In genomic region chr12:121957831-121958515, GRCh38 we compare ENCODE assay signal across 19 cellular contexts.
"Had no signal": no experiment of that assay in that cellular context is flagged by ENCODE, and none has a peak within 500 bp of the region (broad histone marks: within the 10 kb centered on the region; RNA-seq: fewer than 3 reads in every experiment).

No MANE protein-coding gene starts in this region.

- H3K27ac Mint-ChIP-seq: activated CD4-positive, alpha-beta memory T cell treated with anti-CD3 and anti-CD28 coated beads for 36 hours; activated CD4-positive, alpha-beta T cell treated with anti-CD3 and anti-CD28 coated beads for 36 hours; activated CD8-positive, alpha-beta memory T cell treated with anti-CD3 and anti-CD28 coated beads, Interleukin-2, amount 10 ng/mL, durations not matched to agents 7 days and 5 days; activated T-cell treated with anti-CD3 and anti-CD28 coated beads, Interleukin-2, amount 50 U/mL, for 24 hours; stimulated activated naive CD8-positive, alpha-beta T cell treated with anti-CD3 and anti-CD28 coated beads, Interleukin-15, amount 100 ng/mL, for 72 hours; type B pancreatic cell had no signal

- ATAC-seq: activated CD4-positive, alpha-beta T cell treated with anti-CD3 and anti-CD28 coated beads for 36 hours; activated CD8-positive, alpha-beta memory T cell treated with anti-CD3 and anti-CD28 coated beads, Interleukin-2, amount 10 ng/mL, durations not matched to agents 7 days and 5 days; left colon; lower lobe of right lung; sciatic nerve; stimulated activated naive CD8-positive, alpha-beta T cell treated with anti-CD3 and anti-CD28 coated beads, Interleukin-15, amount 100 ng/mL, for 72 hours had no signal

- DNase-seq: activated CD4-positive, alpha-beta memory T cell treated with anti-CD3 and anti-CD28 coated beads for 36 hours; activated CD4-positive, alpha-beta T cell treated with anti-CD3 and anti-CD28 coated beads for 36 hours; activated CD8-positive, alpha-beta memory T cell treated with anti-CD3 and anti-CD28 coated beads, Interleukin-2, amount 10 ng/mL, durations not matched to agents 7 days and 5 days; activated effector memory CD4-positive, alpha-beta T cell treated with Interleukin-2 at 50 U/mL for 16 hours; activated naive CD4-positive, alpha-beta T cell treated with anti-CD3 and anti-CD28 coated beads, Interleukin-2, amount 50 U/mL, for 16 hours; activated T-cell treated with anti-CD3 and anti-CD28 coated beads, Interleukin-2, amount 50 U/mL, for 24 hours; dermis blood vessel endothelial cell; left colon; lower lobe of right lung; midbrain; stimulated activated CD4-positive, alpha-beta T cell treated with anti-CD3 and anti-CD28 coated beads, Interleukin-1b, Interleukin-23, amount 100 ng/mL, for 48 hours; stimulated activated naive CD8-positive, alpha-beta T cell treated with anti-CD3 and anti-CD28 coated beads, Interleukin-15, amount 100 ng/mL, for 72 hours had no signal

- H3K4me3 Mint-ChIP-seq: activated CD4-positive, alpha-beta memory T cell treated with anti-CD3 and anti-CD28 coated beads for 36 hours; activated CD4-positive, alpha-beta T cell treated with anti-CD3 and anti-CD28 coated beads for 36 hours; activated CD8-positive, alpha-beta memory T cell treated with anti-CD3 and anti-CD28 coated beads, Interleukin-2, amount 10 ng/mL, durations not matched to agents 7 days and 5 days; activated T-cell treated with anti-CD3 and anti-CD28 coated beads, Interleukin-2, amount 50 U/mL, for 24 hours; neural crest cell; stimulated activated naive CD8-positive, alpha-beta T cell treated with anti-CD3 and anti-CD28 coated beads, Interleukin-15, amount 100 ng/mL, for 72 hours; type B pancreatic cell had no signal

- H3K4me3 ChIP-seq: lower lobe of right lung had no signal

- H3K36me3 ChIP-seq: lower lobe of right lung had no signal

- H3K9me3 Mint-ChIP-seq: activated CD4-positive, alpha-beta memory T cell treated with anti-CD3 and anti-CD28 coated beads for 36 hours; activated T-cell treated with anti-CD3 and anti-CD28 coated beads, Interleukin-2, amount 50 U/mL, for 24 hours; neural crest cell; stimulated activated naive CD8-positive, alpha-beta T cell treated with anti-CD3 and anti-CD28 coated beads, Interleukin-15, amount 100 ng/mL, for 72 hours; type B pancreatic cell had no signal

- H3K4me1 Mint-ChIP-seq: activated CD4-positive, alpha-beta T cell treated with anti-CD3 and anti-CD28 coated beads for 36 hours; activated CD8-positive, alpha-beta memory T cell treated with anti-CD3 and anti-CD28 coated beads, Interleukin-2, amount 10 ng/mL, durations not matched to agents 7 days and 5 days; neural crest cell; stimulated activated naive CD8-positive, alpha-beta T cell treated with anti-CD3 and anti-CD28 coated beads, Interleukin-15, amount 100 ng/mL, for 72 hours had no signal

- H3K27me3 Mint-ChIP-seq: activated CD4-positive, alpha-beta memory T cell treated with anti-CD3 and anti-CD28 coated beads for 36 hours; activated CD4-positive, alpha-beta T cell treated with anti-CD3 and anti-CD28 coated beads for 36 hours; activated T-cell treated with anti-CD3 and anti-CD28 coated beads, Interleukin-2, amount 50 U/mL, for 24 hours; stimulated activated naive CD8-positive, alpha-beta T cell treated with anti-CD3 and anti-CD28 coated beads, Interleukin-15, amount 100 ng/mL, for 72 hours had no signal

- H3K4me1 ChIP-seq: lower lobe of right lung had no signal

- H3K27ac ChIP-seq: epithelial cell of prostate, lower lobe of right lung, VCaP had no signal

- H3K9me3 ChIP-seq: lower lobe of right lung had no signal

- FAIRE-seq: frontal cortex, islet of Langerhans had no signal

- H3K36me3 Mint-ChIP-seq: activated CD4-positive, alpha-beta memory T cell treated with anti-CD3 and anti-CD28 coated beads for 36 hours; activated CD8-positive, alpha-beta memory T cell treated with anti-CD3 and anti-CD28 coated beads, Interleukin-2, amount 10 ng/mL, durations not matched to agents 7 days and 5 days; type B pancreatic cell had no signal
